1 cellular context compared by ENCODE assay signal in genomic region chr12:106358410-106359241, GRCh38.
TF ChIP-seq lines count a peak whose summit lies in the region.

No MANE protein-coding gene starts in this region.

TF ChIP-seq in HepG2, 621 proteins besides CTCF, POLR2A, EP300 and RAD21 (continues in another document):
- TF ChIP-seq MAFG (CRISPR knock-in tag; IDR thresholded peaks at IDR 0.05) (no peak), ZNF432 (CRISPR knock-in tag; IDR thresholded peaks at IDR 0.05; ENCODE audit: borderline replicate concordance) (no peak), ZNF768 (CRISPR knock-in tag; IDR thresholded peaks at IDR 0.05) (no peak), STAT6 (CRISPR knock-in tag; IDR thresholded peaks at IDR 0.05; ENCODE audit: borderline replicate concordance) (no peak), ZC3H13 (CRISPR knock-in tag; IDR thresholded peaks at IDR 0.05) (0 out of 2 replicates have a peak, but pooled peaks have one; percentile 10), ZNF737 (CRISPR knock-in tag; IDR thresholded peaks at IDR 0.05; ENCODE audit: borderline replicate concordance) (no peak), ZSCAN22 (CRISPR knock-in tag; IDR thresholded peaks at IDR 0.05) (no peak), ZSCAN30 (CRISPR knock-in tag; IDR thresholded peaks at IDR 0.05) (no peak), JUND (CRISPR knock-in tag; IDR thresholded peaks at IDR 0.05) (no peak), STAT5B (CRISPR knock-in tag; IDR thresholded peaks at IDR 0.05) (no peak), ZKSCAN1 (IDR thresholded peaks at IDR 0.05; ENCODE audit: low read length) (no peak), FOXJ3 (CRISPR knock-in tag; IDR thresholded peaks at IDR 0.05; ENCODE audit: borderline replicate concordance) (no peak), POLR2AphosphoS2 (IDR thresholded peaks at IDR 0.05; ENCODE audit: low read depth, low read length) (no peak), ZNF335 (CRISPR knock-in tag; IDR thresholded peaks at IDR 0.05) (no peak), ARID3A (IDR thresholded peaks at IDR 0.05; ENCODE audit: low read depth, low read length) (peak; percentile 15; the same call in 1 of the 2 replicates), ZNF460 (CRISPR knock-in tag; IDR thresholded peaks at IDR 0.05; ENCODE audit: borderline replicate concordance) (no peak), ZNF510 (CRISPR knock-in tag; IDR thresholded peaks at IDR 0.05; ENCODE audit: low read depth) (no peak), BORCS8-MEF2B (CRISPR knock-in tag; IDR thresholded peaks at IDR 0.05) (no peak), ZNF431 (CRISPR knock-in tag; IDR thresholded peaks at IDR 0.05; ENCODE audit: borderline replicate concordance, low read depth) (no peak), KDM4B (CRISPR knock-in tag; IDR thresholded peaks at IDR 0.05) (no peak), ATM (IDR thresholded peaks at IDR 0.05; ENCODE audit: borderline replicate concordance) (no peak), ZNF530 (CRISPR knock-in tag; IDR thresholded peaks at IDR 0.05; ENCODE audit: low read depth) (no peak), MYNN (CRISPR knock-in tag; IDR thresholded peaks at IDR 0.05; ENCODE audit: low read depth) (no peak), CEBPG (CRISPR knock-in tag; IDR thresholded peaks at IDR 0.05) (peak; percentile 33; the same call in 1 of the 2 replicates), ATF4 (CRISPR knock-in tag; IDR thresholded peaks at IDR 0.05) (peak in 1 of 2 experiments; percentile 80; a peak in 1 of 4 replicates), ZBTB38 (CRISPR knock-in tag; IDR thresholded peaks at IDR 0.05) (0 out of 2 replicates have a peak, but pooled peaks have one; percentile 17), SIX1 (CRISPR knock-in tag; IDR thresholded peaks at IDR 0.05; ENCODE audit: borderline replicate concordance) (no peak), FOSL1 (CRISPR knock-in tag; IDR thresholded peaks at IDR 0.05; ENCODE audit: borderline replicate concordance) (no peak), SP5 (CRISPR knock-in tag; IDR thresholded peaks at IDR 0.05; ENCODE audit: borderline replicate concordance, low read depth) (no peak), TCF7 (IDR thresholded peaks at IDR 0.05; ENCODE audit: low read depth) (0 out of 2 replicates have a peak, but pooled peaks have one; percentile 12), POLR2G (IDR thresholded peaks at IDR 0.05; ENCODE audit: low read depth, low read length) (no peak), GATA4 (IDR thresholded peaks at IDR 0.05; ENCODE audit: borderline replicate concordance, low read depth) (no peak), ZBTB3 (CRISPR knock-in tag; IDR thresholded peaks at IDR 0.05; ENCODE audit: borderline replicate concordance, low read depth) (no peak), ZNF138 (CRISPR knock-in tag; IDR thresholded peaks at IDR 0.05; ENCODE audit: low read depth) (no peak), ZNF275 (CRISPR knock-in tag; IDR thresholded peaks at IDR 0.05; ENCODE audit: borderline replicate concordance) (0 out of 2 replicates have a peak, but pooled peaks have one; percentile 5)
- TF ChIP-seq, protein P1, sequence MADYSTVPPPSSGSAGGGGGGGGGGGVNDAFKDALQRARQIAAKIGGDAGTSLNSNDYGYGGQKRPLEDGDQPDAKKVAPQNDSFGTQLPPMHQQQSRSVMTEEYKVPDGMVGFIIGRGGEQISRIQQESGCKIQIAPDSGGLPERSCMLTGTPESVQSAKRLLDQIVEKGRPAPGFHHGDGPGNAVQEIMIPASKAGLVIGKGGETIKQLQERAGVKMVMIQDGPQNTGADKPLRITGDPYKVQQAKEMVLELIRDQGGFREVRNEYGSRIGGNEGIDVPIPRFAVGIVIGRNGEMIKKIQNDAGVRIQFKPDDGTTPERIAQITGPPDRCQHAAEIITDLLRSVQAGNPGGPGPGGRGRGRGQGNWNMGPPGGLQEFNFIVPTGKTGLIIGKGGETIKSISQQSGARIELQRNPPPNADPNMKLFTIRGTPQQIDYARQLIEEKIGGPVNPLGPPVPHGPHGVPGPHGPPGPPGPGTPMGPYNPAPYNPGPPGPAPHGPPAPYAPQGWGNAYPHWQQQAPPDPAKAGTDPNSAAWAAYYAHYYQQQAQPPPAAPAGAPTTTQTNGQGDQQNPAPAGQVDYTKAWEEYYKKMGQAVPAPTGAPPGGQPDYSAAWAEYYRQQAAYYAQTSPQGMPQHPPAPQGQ (CRISPR knock-in tag; IDR thresholded peaks at IDR 0.05; ENCODE audit: borderline replicate concordance) = no peak
- TF ChIP-seq, protein P2, sequence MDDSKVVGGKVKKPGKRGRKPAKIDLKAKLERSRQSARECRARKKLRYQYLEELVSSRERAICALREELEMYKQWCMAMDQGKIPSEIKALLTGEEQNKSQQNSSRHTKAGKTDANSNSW (CRISPR knock-in tag; IDR thresholded peaks at IDR 0.05; ENCODE audit: borderline replicate concordance) = no peak
- TF ChIP-seq, protein P3, sequence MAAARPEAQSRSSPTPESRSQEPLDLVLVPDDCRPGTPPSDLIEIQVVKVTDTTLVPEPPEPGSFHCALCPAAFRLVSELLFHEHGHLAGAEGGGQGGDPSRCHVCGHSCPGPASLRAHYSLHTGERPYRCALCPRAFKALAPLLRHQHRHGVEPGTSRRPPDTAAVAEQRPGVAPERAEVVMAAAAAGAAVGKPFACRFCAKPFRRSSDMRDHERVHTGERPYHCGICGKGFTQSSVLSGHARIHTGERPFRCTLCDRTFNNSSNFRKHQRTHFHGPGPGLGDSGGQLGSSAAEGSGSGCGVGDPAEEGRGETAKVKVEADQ (CRISPR knock-in tag; IDR thresholded peaks at IDR 0.05; ENCODE audit: borderline replicate concordance) = no peak
- TF ChIP-seq, protein P4, sequence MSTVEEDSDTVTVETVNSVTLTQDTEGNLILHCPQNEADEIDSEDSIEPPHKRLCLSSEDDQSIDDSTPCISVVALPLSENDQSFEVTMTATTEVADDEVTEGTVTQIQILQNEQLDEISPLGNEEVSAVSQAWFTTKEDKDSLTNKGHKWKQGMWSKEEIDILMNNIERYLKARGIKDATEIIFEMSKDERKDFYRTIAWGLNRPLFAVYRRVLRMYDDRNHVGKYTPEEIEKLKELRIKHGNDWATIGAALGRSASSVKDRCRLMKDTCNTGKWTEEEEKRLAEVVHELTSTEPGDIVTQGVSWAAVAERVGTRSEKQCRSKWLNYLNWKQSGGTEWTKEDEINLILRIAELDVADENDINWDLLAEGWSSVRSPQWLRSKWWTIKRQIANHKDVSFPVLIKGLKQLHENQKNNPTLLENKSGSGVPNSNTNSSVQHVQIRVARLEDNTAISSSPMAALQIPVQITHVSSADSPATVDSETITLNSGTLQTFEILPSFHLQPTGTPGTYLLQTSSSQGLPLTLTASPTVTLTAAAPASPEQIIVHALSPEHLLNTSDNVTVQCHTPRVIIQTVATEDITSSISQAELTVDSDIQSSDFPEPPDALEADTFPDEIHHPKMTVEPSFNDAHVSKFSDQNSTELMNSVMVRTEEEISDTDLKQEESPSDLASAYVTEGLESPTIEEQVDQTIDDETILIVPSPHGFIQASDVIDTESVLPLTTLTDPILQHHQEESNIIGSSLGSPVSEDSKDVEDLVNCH (CRISPR knock-in tag; IDR thresholded peaks at IDR 0.05) = no peak
- TF ChIP-seq, protein P5, sequence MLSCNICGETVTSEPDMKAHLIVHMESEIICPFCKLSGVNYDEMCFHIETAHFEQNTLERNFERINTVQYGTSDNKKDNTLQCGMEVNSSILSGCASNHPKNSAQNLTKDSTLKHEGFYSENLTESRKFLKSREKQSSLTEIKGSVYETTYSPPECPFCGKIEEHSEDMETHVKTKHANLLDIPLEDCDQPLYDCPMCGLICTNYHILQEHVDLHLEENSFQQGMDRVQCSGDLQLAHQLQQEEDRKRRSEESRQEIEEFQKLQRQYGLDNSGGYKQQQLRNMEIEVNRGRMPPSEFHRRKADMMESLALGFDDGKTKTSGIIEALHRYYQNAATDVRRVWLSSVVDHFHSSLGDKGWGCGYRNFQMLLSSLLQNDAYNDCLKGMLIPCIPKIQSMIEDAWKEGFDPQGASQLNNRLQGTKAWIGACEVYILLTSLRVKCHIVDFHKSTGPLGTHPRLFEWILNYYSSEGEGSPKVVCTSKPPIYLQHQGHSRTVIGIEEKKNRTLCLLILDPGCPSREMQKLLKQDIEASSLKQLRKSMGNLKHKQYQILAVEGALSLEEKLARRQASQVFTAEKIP (CRISPR knock-in tag; IDR thresholded peaks at IDR 0.05; ENCODE audit: borderline replicate concordance) = no peak
- TF ChIP-seq, protein P6, sequence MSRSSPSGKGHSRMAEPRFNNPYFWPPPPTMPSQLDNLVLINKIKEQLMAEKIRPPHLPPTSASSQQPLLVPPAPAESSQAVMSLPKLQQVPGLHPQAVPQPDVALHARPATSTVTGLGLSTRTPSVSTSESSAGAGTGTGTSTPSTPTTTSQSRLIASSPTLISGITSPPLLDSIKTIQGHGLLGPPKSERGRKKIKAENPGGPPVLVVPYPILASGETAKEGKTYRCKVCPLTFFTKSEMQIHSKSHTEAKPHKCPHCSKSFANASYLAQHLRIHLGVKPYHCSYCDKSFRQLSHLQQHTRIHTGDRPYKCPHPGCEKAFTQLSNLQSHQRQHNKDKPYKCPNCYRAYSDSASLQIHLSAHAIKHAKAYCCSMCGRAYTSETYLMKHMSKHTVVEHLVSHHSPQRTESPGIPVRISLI (CRISPR knock-in tag; IDR thresholded peaks at IDR 0.05; ENCODE audit: borderline replicate concordance) = no peak
- TF ChIP-seq, protein P7, sequence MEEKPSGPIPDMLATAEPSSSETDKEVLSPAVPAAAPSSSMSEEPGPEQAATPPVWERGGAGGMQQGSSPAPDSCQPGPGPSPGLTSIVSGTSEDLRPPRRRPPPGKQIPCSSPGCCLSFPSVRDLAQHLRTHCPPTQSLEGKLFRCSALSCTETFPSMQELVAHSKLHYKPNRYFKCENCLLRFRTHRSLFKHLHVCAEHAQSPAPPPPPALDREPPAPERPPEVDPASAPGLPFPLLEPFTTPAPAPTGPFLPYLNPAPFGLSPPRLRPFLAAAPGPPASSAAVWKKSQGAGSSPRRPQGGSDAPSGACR (CRISPR knock-in tag; IDR thresholded peaks at IDR 0.05) = no peak
- TF ChIP-seq, protein P8, sequence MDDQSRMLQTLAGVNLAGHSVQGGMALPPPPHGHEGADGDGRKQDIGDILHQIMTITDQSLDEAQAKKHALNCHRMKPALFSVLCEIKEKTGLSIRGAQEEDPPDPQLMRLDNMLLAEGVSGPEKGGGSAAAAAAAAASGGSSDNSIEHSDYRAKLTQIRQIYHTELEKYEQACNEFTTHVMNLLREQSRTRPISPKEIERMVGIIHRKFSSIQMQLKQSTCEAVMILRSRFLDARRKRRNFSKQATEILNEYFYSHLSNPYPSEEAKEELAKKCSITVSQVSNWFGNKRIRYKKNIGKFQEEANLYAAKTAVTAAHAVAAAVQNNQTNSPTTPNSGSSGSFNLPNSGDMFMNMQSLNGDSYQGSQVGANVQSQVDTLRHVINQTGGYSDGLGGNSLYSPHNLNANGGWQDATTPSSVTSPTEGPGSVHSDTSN (CRISPR knock-in tag; IDR thresholded peaks at IDR 0.05; ENCODE audit: borderline replicate concordance) = 0 out of 2 replicates have a peak, but pooled peaks have one; percentile 35
